In the genomic region with DNA sequence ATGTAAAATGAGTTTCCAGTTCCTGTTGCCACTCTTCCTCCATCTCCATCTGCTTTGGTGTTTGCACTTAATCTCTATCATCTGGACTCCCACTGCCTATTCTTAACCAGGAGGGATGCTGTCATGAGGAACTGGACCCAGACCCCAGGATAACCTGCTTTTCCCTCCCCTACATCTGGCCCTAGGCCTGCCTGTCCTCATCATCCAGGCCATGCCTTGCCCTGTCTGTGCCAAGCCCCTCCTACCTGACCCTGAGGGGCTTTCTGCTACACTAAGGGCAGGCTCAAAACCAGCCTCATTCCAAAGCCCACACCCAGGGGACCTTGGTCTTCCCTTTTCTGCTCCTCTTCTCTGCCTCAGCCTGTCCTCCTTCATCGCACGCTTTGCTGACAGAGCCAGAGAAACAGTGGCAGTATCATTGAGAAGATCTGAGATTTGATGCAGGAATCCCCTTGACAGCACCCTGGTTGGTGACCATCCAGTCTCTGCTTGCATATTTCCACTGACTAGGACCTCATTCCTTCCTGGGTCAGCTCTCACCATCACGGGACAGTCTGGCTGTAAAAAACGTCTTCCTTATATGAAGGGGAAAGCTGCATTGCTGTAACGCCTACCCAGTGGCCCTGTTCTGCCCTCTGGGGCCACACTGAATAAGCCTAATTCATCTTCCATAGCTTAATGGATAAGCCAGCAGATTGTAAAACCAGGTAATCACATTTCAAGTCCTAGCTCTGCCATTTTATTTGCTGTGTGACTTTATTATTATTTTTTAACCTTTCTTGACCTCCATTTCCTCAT, we compare ENCODE assay signal across 13 cellular contexts. TPM values are rescaled to one million over a fixed set of nuclear protein-coding genes. Genes with fewer than 3 reads are reported as not detected.
DNase-seq lines count a peak whose midpoint lies in the region; ATAC-seq and TF ChIP-seq lines count a peak whose summit lies in the region.
"Had no signal": no experiment of that assay in that cellular context is flagged by ENCODE, and none has a peak within 500 bp of the region (broad histone marks: within the 10 kb centered on the region; RNA-seq: fewer than 3 reads in every experiment).

No MANE protein-coding gene starts in this region.

- H2AFZ ChIP-seq in SK-N-SH (ENCODE audit: low read depth) (no peak overlapping the region), parathyroid adenoma (peak overlapping the region; percentile 28)

- WGBS in SK-N-SH (ENCODE audit: low lambda C conversion rate) = 98% methylated on average over 5 of the region's 5 CpGs
- whole genome bisulfite sequencing in upper lobe of left lung, 2 donors = 71 to 83% methylated on average over 5 of the region's 5 CpGs

- TF ChIP-seq EP300 in SK-N-SH (IDR thresholded peaks at IDR 0.05; ENCODE audit: borderline replicate concordance in 1 of 2, low read depth in 1 of 2, low read length in 1 of 2) (no peak; a peak in 1 of 4 replicates), upper lobe of left lung (IDR thresholded peaks at IDR 0.05) (no peak)

- CTCF ChIA-PET in SK-N-SH (lab: Yijun Ruan, JAX) = interaction anchor here (2.3 kb wide), 1 partner anchor 33 kb away, joined by 9 read pairs; no protein-coding TSS in a partner anchor

- H3K9me2 ChIP-seq in SK-N-SH = no peaks in the 10 kb centered on the region

- POLR2A ChIA-PET in SK-N-SH (lab: Yijun Ruan, JAX) = no interaction called here

- H3K9me3 ChIP-seq in SK-N-SH = no peaks in the 10 kb centered on the region
- no peaks in the 10 kb centered on the region for H3K9me3 ChIP-seq in parathyroid adenoma (ENCODE audit: control insufficient read depth, low read length)
- no peaks in the 10 kb centered on the region for H3K9me3 ChIP-seq in upper lobe of left lung
- H3K9me3 ChIP-seq: A549 had no signal

- H3K4me1 ChIP-seq in SK-N-SH (ENCODE audit: control insufficient read depth in 1 of 2, insufficient read depth in 2 of 2, low read depth in 1 of 2, low read length in 1 of 2) (peaks cover 24 to 44% of the 10 kb centered on the region in 2 experiments), parathyroid adenoma (peaks cover 17% of the 10 kb centered on the region), upper lobe of left lung (peaks cover 85 to 96% (median 86%) of the 10 kb centered on the region in 4 donors)

- no peak overlapping the region for H3K4me2 ChIP-seq in SK-N-SH
- H3K4me2 ChIP-seq in parathyroid adenoma (ENCODE audit: low read length) = no peak overlapping the region

- H3K4me3 ChIP-seq in SK-N-SH (ENCODE audit: low read depth in 2 of 2, low read length in 1 of 2) = no peak overlapping the region
- no peak overlapping the region for H3K4me3 ChIP-seq in coronary artery
- H3K4me3 ChIP-seq in parathyroid adenoma (ENCODE audit: low read depth, low read length) = no peak overlapping the region
- H3K4me3 ChIP-seq in upper lobe of left lung = no peak overlapping the region
- H3K4me3 ChIP-seq: A549 had no signal

- ATAC-seq in SK-N-SH treated with all-trans-retinoic acid at 6 μM for 48 hours = no peak
- ATAC-seq in upper lobe of left lung (ENCODE audit: low FRiP score in 2 of 2) = no peak
- no peak for ATAC-seq in GM21423 (IDR thresholded peaks at IDR 0.05; ENCODE audit: unreplicated experiment)
- ATAC-seq: A549; effector memory CD8-positive, alpha-beta T cell; PC-3 had no signal

- TF ChIP-seq POLR2A in upper lobe of left lung (IDR thresholded peaks at IDR 0.05) = no peak

- TF ChIP-seq CTCF in SK-N-SH (IDR thresholded peaks at IDR 0.05) (no peak), coronary artery (IDR thresholded peaks at IDR 0.05) (no peak), parathyroid adenoma (IDR thresholded peaks at IDR 0.05) (no peak), upper lobe of left lung (IDR thresholded peaks at IDR 0.05) (no peak)

- H3K79me2 ChIP-seq in SK-N-SH (ENCODE audit: insufficient read depth) = peaks cover 79% of the 10 kb centered on the region
- no peaks in the 10 kb centered on the region for H3K79me2 ChIP-seq in parathyroid adenoma

- H3K27me3 ChIP-seq in SK-N-SH (ENCODE audit: insufficient read depth) = no peaks in the 10 kb centered on the region
- no peaks in the 10 kb centered on the region for H3K27me3 ChIP-seq in parathyroid adenoma (ENCODE audit: control insufficient read depth, insufficient read depth, low read length)
- no peaks in the 10 kb centered on the region for H3K27me3 ChIP-seq in upper lobe of left lung

- peaks cover 55% of the 10 kb centered on the region for H3F3A ChIP-seq in SK-N-SH (replicated peaks; ENCODE audit: insufficient read depth)

- DNase-seq in SK-N-SH = peak; percentile 58
- DNase-seq in coronary artery (ENCODE audit: low spot score) = no peak
- DNase-seq in upper lobe of left lung = no peak
- no peak for DNase-seq in NCI-H187 treated with DMSO at 0.1 percent for 48 hours (lab: John Stamatoyannopoulos, UW)
- no peak for DNase-seq in NCI-H1105 (lab: John Stamatoyannopoulos, UW)
- DNase-seq: activated CD4-positive, alpha-beta T cell treated with anti-CD3 and anti-CD28 coated beads, Interleukin-2, amount 50 U/mL, for 4 hours; effector memory CD8-positive, alpha-beta T cell; NCI-H2107; PC-3 had no signal

- H3K9ac ChIP-seq in SK-N-SH = no peak overlapping the region
- H3K9ac ChIP-seq in parathyroid adenoma = no peak overlapping the region

- peaks cover 7 to 32% of the 10 kb centered on the region in 2 experiments for H3K36me3 ChIP-seq in SK-N-SH (replicated peaks in 1 of 2; ENCODE audit: control insufficient read depth in 1 of 2, insufficient read depth in 2 of 2, low read length in 1 of 2)
- H3K36me3 ChIP-seq in parathyroid adenoma (ENCODE audit: control insufficient read depth, insufficient read depth, low read length) = no peaks in the 10 kb centered on the region
- H3K36me3 ChIP-seq in upper lobe of left lung = peaks cover 0 to 21% (median 0%) of the 10 kb centered on the region in 4 donors

- H3K27ac ChIP-seq in SK-N-SH (ENCODE audit: low read depth in 2 of 2, low read length in 1 of 2) = peak overlapping the region in 1 of 2 experiments; percentile 89; a peak in 2 of 4 replicates
- peak overlapping the region; percentile 68 to 85 for H3K27ac ChIP-seq in coronary artery
- peak overlapping the region; percentile 55 for H3K27ac ChIP-seq in parathyroid adenoma
- peak overlapping the region; percentile 73 to 85 (median 80) for H3K27ac ChIP-seq in upper lobe of left lung

- TF ChIP-seq RAD21 in SK-N-SH (IDR thresholded peaks at IDR 0.05; ENCODE audit: low read length) = no peak

- no peaks in the 10 kb centered on the region for H4K20me1 ChIP-seq in SK-N-SH (ENCODE audit: insufficient read depth)

TF ChIP-seq in SK-N-SH, 30 proteins besides CTCF, POLR2A, EP300 and RAD21 (continues in another document):
- TF ChIP-seq, protein P1, sequence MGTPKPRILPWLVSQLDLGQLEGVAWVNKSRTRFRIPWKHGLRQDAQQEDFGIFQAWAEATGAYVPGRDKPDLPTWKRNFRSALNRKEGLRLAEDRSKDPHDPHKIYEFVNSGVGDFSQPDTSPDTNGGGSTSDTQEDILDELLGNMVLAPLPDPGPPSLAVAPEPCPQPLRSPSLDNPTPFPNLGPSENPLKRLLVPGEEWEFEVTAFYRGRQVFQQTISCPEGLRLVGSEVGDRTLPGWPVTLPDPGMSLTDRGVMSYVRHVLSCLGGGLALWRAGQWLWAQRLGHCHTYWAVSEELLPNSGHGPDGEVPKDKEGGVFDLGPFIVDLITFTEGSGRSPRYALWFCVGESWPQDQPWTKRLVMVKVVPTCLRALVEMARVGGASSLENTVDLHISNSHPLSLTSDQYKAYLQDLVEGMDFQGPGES (IDR thresholded peaks at IDR 0.05; ENCODE audit: low read depth, low read length) = no peak
- no peak for TF ChIP-seq JUND (IDR thresholded peaks at IDR 0.05)
- TF ChIP-seq, protein P2, sequence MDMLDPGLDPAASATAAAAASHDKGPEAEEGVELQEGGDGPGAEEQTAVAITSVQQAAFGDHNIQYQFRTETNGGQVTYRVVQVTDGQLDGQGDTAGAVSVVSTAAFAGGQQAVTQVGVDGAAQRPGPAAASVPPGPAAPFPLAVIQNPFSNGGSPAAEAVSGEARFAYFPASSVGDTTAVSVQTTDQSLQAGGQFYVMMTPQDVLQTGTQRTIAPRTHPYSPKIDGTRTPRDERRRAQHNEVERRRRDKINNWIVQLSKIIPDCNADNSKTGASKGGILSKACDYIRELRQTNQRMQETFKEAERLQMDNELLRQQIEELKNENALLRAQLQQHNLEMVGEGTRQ (IDR thresholded peaks at IDR 0.05; ENCODE audit: borderline replicate concordance, low read depth, low read length) = no peak

TF ChIP-seq in SK-N-SH treated with all-trans-retinoic acid at 6 μM for 48 hours, 23 proteins besides CTCF, POLR2A, EP300 and RAD21:
- TF ChIP-seq ESRRG (CRISPR knock-in tag; IDR thresholded peaks at IDR 0.05) = no peak
- TF ChIP-seq ZFP30 (CRISPR knock-in tag; IDR thresholded peaks at IDR 0.05) = no peak
- no peak for TF ChIP-seq TOX (CRISPR knock-in tag; IDR thresholded peaks at IDR 0.05; ENCODE audit: borderline replicate concordance)
- TF ChIP-seq, protein P3, sequence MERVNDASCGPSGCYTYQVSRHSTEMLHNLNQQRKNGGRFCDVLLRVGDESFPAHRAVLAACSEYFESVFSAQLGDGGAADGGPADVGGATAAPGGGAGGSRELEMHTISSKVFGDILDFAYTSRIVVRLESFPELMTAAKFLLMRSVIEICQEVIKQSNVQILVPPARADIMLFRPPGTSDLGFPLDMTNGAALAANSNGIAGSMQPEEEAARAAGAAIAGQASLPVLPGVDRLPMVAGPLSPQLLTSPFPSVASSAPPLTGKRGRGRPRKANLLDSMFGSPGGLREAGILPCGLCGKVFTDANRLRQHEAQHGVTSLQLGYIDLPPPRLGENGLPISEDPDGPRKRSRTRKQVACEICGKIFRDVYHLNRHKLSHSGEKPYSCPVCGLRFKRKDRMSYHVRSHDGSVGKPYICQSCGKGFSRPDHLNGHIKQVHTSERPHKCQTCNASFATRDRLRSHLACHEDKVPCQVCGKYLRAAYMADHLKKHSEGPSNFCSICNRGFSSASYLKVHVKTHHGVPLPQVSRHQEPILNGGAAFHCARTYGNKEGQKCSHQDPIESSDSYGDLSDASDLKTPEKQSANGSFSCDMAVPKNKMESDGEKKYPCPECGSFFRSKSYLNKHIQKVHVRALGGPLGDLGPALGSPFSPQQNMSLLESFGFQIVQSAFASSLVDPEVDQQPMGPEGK (CRISPR knock-in tag; IDR thresholded peaks at IDR 0.05; ENCODE audit: borderline replicate concordance) = no peak
TF ChIP-seq in SK-N-SH treated with all-trans-retinoic acid at 6 μM for 48 hours: peak in this region for 0.

RNA-seq across cellular contexts. Expression of a gene that starts 38.8 kb away (rescaled TPM):
- polyA plus RNA-seq in SK-N-SH (2012; rRNA removed) = 7.3 and 8.5 TPM in 2 replicates
- 3.9 and 6.2 TPM in 2 replicates for polyA plus RNA-seq in SK-N-SH (2012; cell fraction: cytosol; rRNA removed)
- polyA plus RNA-seq in SK-N-SH (2012; cell fraction: nucleus; rRNA removed) = 31.0 and 36.0 TPM in 2 replicates
- total RNA-seq in upper lobe of left lung = 100 to 1,000 TPM in 3 of 6 donors, 10 to 100 TPM in 3; 77.5 to 150 (median 101) TPM
